8 cellular contexts compared by ENCODE assay signal in genomic region chr15:70319466-70319865, GRCh38.
A peak's percentile ranks its signal among the peaks of the same experiment; 100 is the strongest.
DNase-seq lines count a peak whose midpoint lies in the region; ATAC-seq and FAIRE-seq lines count a peak whose summit lies in the region.

No MANE protein-coding gene starts in this region.

- ATAC-seq in GM18519 (IDR thresholded peaks at IDR 0.05; ENCODE audit: low FRiP score, unreplicated experiment) (peak; percentile 74), GM21825 (IDR thresholded peaks at IDR 0.05; ENCODE audit: unreplicated experiment) (peak; percentile 78)

- no peaks in the 10 kb centered on the region for H3K36me3 ChIP-seq in muscle layer of colon (ENCODE audit: insufficient read depth, low read length)

- no peaks in the 10 kb centered on the region for H3K9me3 ChIP-seq in muscle layer of colon (ENCODE audit: low read length)

- H3K9ac ChIP-seq in muscle layer of colon (ENCODE audit: low read length) = peak overlapping the region; percentile 8

- peak overlapping the region; percentile 71 for H3K27ac ChIP-seq in muscle layer of colon (ENCODE audit: low read depth, low read length)

- no peaks in the 10 kb centered on the region for H3K27me3 ChIP-seq in muscle layer of colon (ENCODE audit: control insufficient read depth in 1 of 2, insufficient read depth in 2 of 2, low read length in 2 of 2)

- peak; percentile 72 for FAIRE-seq in HTR-8/SVneo (lab: Jason Lieb, UNC)

- no peak overlapping the region for H3K4me3 ChIP-seq in muscle layer of colon (ENCODE audit: low read depth in 1 of 2, low read length in 2 of 2)

- no peak for DNase-seq in HTR-8/SVneo (ENCODE audit: insufficient read length, low spot score)
- DNase-seq in DMS79 (lab: John Stamatoyannopoulos, UW) = no peak
- no peak for DNase-seq in SW480 (ENCODE audit: low spot score)
- DNase-seq in NCI-H1092 treated with DMSO at 0.1 percent for 48 hours (lab: John Stamatoyannopoulos, UW) = no peak
- no peak for DNase-seq in activated T-cell treated with anti-CD3 and anti-CD28 coated beads, Interleukin-2, amount 50 U/mL, for 1 hour

- H3K4me1 ChIP-seq in muscle layer of colon (ENCODE audit: insufficient read depth, low read length) = peaks cover 62% of the 10 kb centered on the region
